ENCODE assay signal across 1 cellular context in genomic region chr14:77044776-77045569, GRCh38.
TF ChIP-seq lines count a peak whose summit lies in the region.

No MANE protein-coding gene starts in this region.

TF ChIP-seq in HepG2, 621 proteins besides CTCF, POLR2A, EP300 and RAD21 (continued from another document and continues in another):
- TF ChIP-seq ZNF512B (CRISPR knock-in tag; IDR thresholded peaks at IDR 0.05; ENCODE audit: borderline replicate concordance) (no peak), GLI4 (CRISPR knock-in tag; IDR thresholded peaks at IDR 0.05; ENCODE audit: borderline replicate concordance) (no peak), MLX (CRISPR knock-in tag; IDR thresholded peaks at IDR 0.05) (no peak), SALL1 (CRISPR knock-in tag; IDR thresholded peaks at IDR 0.05) (peak; percentile 31; the same call in 1 of the 2 replicates), ZFP36L2 (CRISPR knock-in tag; IDR thresholded peaks at IDR 0.05) (no peak), FOXO4 (CRISPR knock-in tag; conservative IDR thresholded peaks at IDR 0.05) (no peak), ZNF260 (CRISPR knock-in tag; IDR thresholded peaks at IDR 0.05; ENCODE audit: borderline replicate concordance, low read depth) (no peak), RFXANK (CRISPR knock-in tag; IDR thresholded peaks at IDR 0.05) (no peak), HIVEP1 (CRISPR knock-in tag; IDR thresholded peaks at IDR 0.05) (no peak; the same call in 1 of the 2 replicates), XBP1 (CRISPR knock-in tag; IDR thresholded peaks at IDR 0.05) (no peak), CAMTA2 (CRISPR knock-in tag; IDR thresholded peaks at IDR 0.05; ENCODE audit: borderline replicate concordance) (no peak), PAXIP1 (CRISPR knock-in tag; conservative IDR thresholded peaks at IDR 0.05) (no peak), ZNF501 (CRISPR knock-in tag; IDR thresholded peaks at IDR 0.05) (no peak), ASH2L (IDR thresholded peaks at IDR 0.05; ENCODE audit: insufficient read length, low read depth, low read length) (no peak), TSC22D2 (CRISPR knock-in tag; IDR thresholded peaks at IDR 0.05; ENCODE audit: borderline replicate concordance) (no peak), REST (IDR thresholded peaks at IDR 0.05; ENCODE audit: borderline replicate concordance in 1 of 2, low read depth in 1 of 2, low read length in 2 of 2) (no peak), ZNF646 (CRISPR knock-in tag; IDR thresholded peaks at IDR 0.05) (no peak), ZNF672 (CRISPR knock-in tag; IDR thresholded peaks at IDR 0.05) (no peak), MBNL3 (CRISPR knock-in tag; conservative IDR thresholded peaks at IDR 0.05) (no peak), GATAD2A (CRISPR knock-in tag; IDR thresholded peaks at IDR 0.05) (peak; percentile 78), AGO1 (IDR thresholded peaks at IDR 0.05; ENCODE audit: low read depth, low read length, poor library complexity, severe bottlenecking) (no peak), ZNF552 (CRISPR knock-in tag; IDR thresholded peaks at IDR 0.05; ENCODE audit: borderline replicate concordance) (no peak), KMT2B (CRISPR knock-in tag; IDR thresholded peaks at IDR 0.05) (no peak), TOPORS (CRISPR knock-in tag; IDR thresholded peaks at IDR 0.05) (no peak), FOXJ3 (CRISPR knock-in tag; IDR thresholded peaks at IDR 0.05; ENCODE audit: borderline replicate concordance) (no peak), ZKSCAN8 (CRISPR knock-in tag; IDR thresholded peaks at IDR 0.05; ENCODE audit: borderline replicate concordance) (no peak), SUZ12 (IDR thresholded peaks at IDR 0.05; ENCODE audit: low read depth, low read length) (no peak), JUN (CRISPR knock-in tag; IDR thresholded peaks at IDR 0.05) (no peak), ZBTB7B (CRISPR knock-in tag; IDR thresholded peaks at IDR 0.05) (no peak), GRHL1 (CRISPR knock-in tag; conservative IDR thresholded peaks at IDR 0.05) (no peak), FOXC1 (CRISPR knock-in tag; IDR thresholded peaks at IDR 0.05; ENCODE audit: borderline replicate concordance) (no peak), FOXM1 (CRISPR knock-in tag; IDR thresholded peaks at IDR 0.05) (no peak)
